In genomic region chr3:127820871-127821853, GRCh38 we compare ENCODE assay signal across 8 cellular contexts. TPM values are rescaled to one million over a fixed set of nuclear protein-coding genes. Genes with fewer than 3 reads are reported as not detected.
DNase-seq lines count a peak whose midpoint lies in the region; ATAC-seq and TF ChIP-seq lines count a peak whose summit lies in the region.

No MANE protein-coding gene starts in this region.

- H3K36me3 Mint-ChIP-seq in CD14-positive monocyte, result peaks cover 0 to 5% of the 10 kb centered on the region in 2 donors
- no peaks in the 10 kb centered on the region for H3K36me3 Mint-ChIP-seq in activated T-helper 1 cell treated with anti-CD3 and anti-CD28 coated beads, Interleukin-12 subunit alpha, Interleukin-12 subunit beta, Interleukin-2, Interleukin-4 antibody, amounts not matched to agents 30 ng/mL and 10 ng/mL and 1 ng/mL, durations not matched to agents 14 hours and 24 hours and 36 hours (ENCODE audit: low read depth)

- H3K36me3 ChIP-seq in kidney epithelial cell (ENCODE audit: control insufficient read depth, insufficient read depth, low read length) (no peaks in the 10 kb centered on the region), tibial artery (peaks cover 0 to 10% (median 0%) of the 10 kb centered on the region in 3 donors)

- peaks cover 9 to 26% (median 22%) of the 10 kb centered on the region in 3 donors for H3K27me3 Mint-ChIP-seq in CD14-positive monocyte (ENCODE audit: low read depth in 3 of 3)
- H3K27me3 Mint-ChIP-seq in activated T-helper 1 cell treated with anti-CD3 and anti-CD28 coated beads, Interleukin-12 subunit alpha, Interleukin-12 subunit beta, Interleukin-2, Interleukin-4 antibody, amounts not matched to agents 30 ng/mL and 10 ng/mL and 1 ng/mL, durations not matched to agents 14 hours and 24 hours and 36 hours (ENCODE audit: insufficient read depth), result peaks cover 37% of the 10 kb centered on the region

- no peaks in the 10 kb centered on the region for H3K9me3 ChIP-seq in tibial artery

- intact Hi-C loops in CD14-positive monocyte (cut with micrococcal nuclease), result loop anchor here (5.0 to 10.0 kb wide), 4 partner anchors 44 to 169 kb away; no protein-coding TSS in a partner anchor
- intact Hi-C loops in activated T-helper 1 cell treated with anti-CD3 and anti-CD28 coated beads, Interleukin-12 subunit alpha, Interleukin-12 subunit beta, Interleukin-2, Interleukin-4 antibody, amounts not matched to agents 30 ng/mL and 10 ng/mL and 1 ng/mL, durations not matched to agents 14 hours and 24 hours and 36 hours (cut with micrococcal nuclease), result no loop called here
- intact Hi-C loops in tibial artery (cut with DNase I; ENCODE audit: low total_unique reads), result loop anchor here (5.0 kb wide), 1 partner anchor 136 kb away; no protein-coding TSS in a partner anchor

- H3K27me3 ChIP-seq in kidney epithelial cell (ENCODE audit: control insufficient read depth, insufficient read depth, low read length) (no peaks in the 10 kb centered on the region), tibial artery (no peaks in the 10 kb centered on the region)

- H3K4me3 Mint-ChIP-seq in CD14-positive monocyte, result peak overlapping the region; percentile 96 to 99
- peak overlapping the region; percentile 32 for H3K4me3 Mint-ChIP-seq in activated T-helper 1 cell treated with anti-CD3 and anti-CD28 coated beads, Interleukin-12 subunit alpha, Interleukin-12 subunit beta, Interleukin-2, Interleukin-4 antibody, amounts not matched to agents 30 ng/mL and 10 ng/mL and 1 ng/mL, durations not matched to agents 14 hours and 24 hours and 36 hours

- peaks cover 0 to 53% (median 37%) of the 10 kb centered on the region in 4 donors for H3K4me1 ChIP-seq in tibial artery

- peaks cover 55% of the 10 kb centered on the region for H3K4me1 Mint-ChIP-seq in CD14-positive monocyte
- H3K4me1 Mint-ChIP-seq in activated T-helper 1 cell treated with anti-CD3 and anti-CD28 coated beads, Interleukin-12 subunit alpha, Interleukin-12 subunit beta, Interleukin-2, Interleukin-4 antibody, amounts not matched to agents 30 ng/mL and 10 ng/mL and 1 ng/mL, durations not matched to agents 14 hours and 24 hours and 36 hours (ENCODE audit: low read depth), result peaks cover 8% of the 10 kb centered on the region

- peaks cover 0 to 5% (median under 1%) of the 10 kb centered on the region in 7 donors for H3K9me3 Mint-ChIP-seq in CD14-positive monocyte
- no peaks in the 10 kb centered on the region for H3K9me3 Mint-ChIP-seq in activated T-helper 1 cell treated with anti-CD3 and anti-CD28 coated beads, Interleukin-12 subunit alpha, Interleukin-12 subunit beta, Interleukin-2, Interleukin-4 antibody, amounts not matched to agents 30 ng/mL and 10 ng/mL and 1 ng/mL, durations not matched to agents 14 hours and 24 hours and 36 hours

- H3K4me3 ChIP-seq in kidney epithelial cell (ENCODE audit: low read depth, low read length) (peak overlapping the region; percentile 52), tibial artery (peak overlapping the region; percentile 89 to 98)

- H3K27ac ChIP-seq in tibial artery, result peak overlapping the region; percentile 90 to 93

- no peak for TF ChIP-seq CTCF in CD14-positive monocyte (IDR thresholded peaks at IDR 0.05)
- no peak for TF ChIP-seq CTCF in kidney epithelial cell (IDR thresholded peaks at IDR 0.05; ENCODE audit: insufficient read depth, low read length, poor library complexity, severe bottlenecking)
- no peak for TF ChIP-seq CTCF in tibial artery (IDR thresholded peaks at IDR 0.05)

- H3K27ac Mint-ChIP-seq in CD14-positive monocyte, result peak overlapping the region in 4 of 7 donors; percentile 33 to 84 (median 63)
- H3K27ac Mint-ChIP-seq in activated T-helper 1 cell treated with anti-CD3 and anti-CD28 coated beads, Interleukin-12 subunit alpha, Interleukin-12 subunit beta, Interleukin-2, Interleukin-4 antibody, amounts not matched to agents 30 ng/mL and 10 ng/mL and 1 ng/mL, durations not matched to agents 14 hours and 24 hours and 36 hours, result no peak overlapping the region

- no peak for ATAC-seq in GM19455 (IDR thresholded peaks at IDR 0.05; ENCODE audit: unreplicated experiment)

- DNase-seq in CD14-positive monocyte (ENCODE audit: low spot score) (peak; percentile 67), HCEC 1CT (peak; percentile 57), kidney epithelial cell (ENCODE audit: low read depth) (no peak), tibial artery (peak in 1 of 2 donors; percentile 48), NCI-H1436 treated with DMSO at 0.1 percent for 48 hours (lab: John Stamatoyannopoulos, UW) (no peak)
- DNase-seq in activated T-helper 1 cell treated with anti-CD3 and anti-CD28 coated beads, Interleukin-12 subunit alpha, Interleukin-12 subunit beta, Interleukin-2, Interleukin-4 antibody, amounts not matched to agents 30 ng/mL and 10 ng/mL and 1 ng/mL, durations not matched to agents 14 hours and 24 hours and 36 hours (ENCODE audit: low spot score), result no peak
- no peak for DNase-seq in activated T-cell treated with anti-CD3 and anti-CD28 coated beads, Interleukin-2, amount 50 U/mL, for 1 hour

RNA-seq across cellular contexts. Expression of gene MGLL, which starts 1.2 kb away (rescaled TPM):
- 1 to 10 TPM; 4.4 to 10.0 TPM for polyA plus RNA-seq in CD14-positive monocyte
- total RNA-seq in activated T-helper 1 cell treated with anti-CD3 and anti-CD28 coated beads, Interleukin-12 subunit alpha, Interleukin-12 subunit beta, Interleukin-2, Interleukin-4 antibody, amounts not matched to agents 30 ng/mL and 10 ng/mL and 1 ng/mL, durations not matched to agents 14 hours and 24 hours and 36 hours, result 2.2 and 2.5 TPM in 2 replicates
- 71.8 and 76.3 TPM in 2 replicates for total RNA-seq in kidney epithelial cell

Comparison
In these comparisons a context has a peak if more than half of its experiments do, and no peak if none do; other contexts are left out.
1. DNase-seq: peak in CD14-positive monocyte (single experiment) and HCEC 1CT (single experiment); none in activated T-helper 1 cell treated with anti-CD3 and anti-CD28 coated beads, Interleukin-12 subunit alpha, Interleukin-12 subunit beta, Interleukin-2, Interleukin-4 antibody, amounts not matched to agents 30 ng/mL and 10 ng/mL and 1 ng/mL, durations not matched to agents 14 hours and 24 hours and 36 hours (single experiment), kidney epithelial cell (single experiment), NCI-H1436 treated with DMSO at 0.1 percent for 48 hours (single experiment) and activated T-cell treated with anti-CD3 and anti-CD28 coated beads, Interleukin-2, amount 50 U/mL, for 1 hour (single experiment).
2. RNA of gene MGLL, which starts 1.2 kb away (total RNA-seq): 71.8 to 76.3 TPM in kidney epithelial cell; 2.2 to 2.5 TPM in activated T-helper 1 cell treated with anti-CD3 and anti-CD28 coated beads, Interleukin-12 subunit alpha, Interleukin-12 subunit beta, Interleukin-2, Interleukin-4 antibody, amounts not matched to agents 30 ng/mL and 10 ng/mL and 1 ng/mL, durations not matched to agents 14 hours and 24 hours and 36 hours; every median in the first group is over 10 times any median in the second.